20 cellular contexts compared by ENCODE assay signal in genomic region chr2:239108459-239108858, GRCh38.
"Had no signal": no experiment of that assay in that cellular context is flagged by ENCODE, and none has a peak within 500 bp of the region (broad histone marks: within the 10 kb centered on the region; RNA-seq: fewer than 3 reads in every experiment).

No MANE protein-coding gene starts in this region.

- H3K27ac ChIP-seq: body of pancreas, ovary, right lobe of liver had no signal

- H3K4me1 Mint-ChIP-seq: memory B cell; naive thymus-derived CD4-positive, alpha-beta T cell; stimulated activated effector memory CD8-positive, alpha-beta T cell treated with anti-CD3 and anti-CD28 coated beads, Interleukin-12 subunit alpha, Interleukin-12 subunit beta, amount 100 ng/mL, for 72 hours had no signal

- ATAC-seq: activated CD4-positive, CD25-positive, alpha-beta regulatory T cell treated with anti-CD3 and anti-CD28 coated beads, Interleukin-2, amount 50 U/mL, for 24 hours; activated T-cell treated with anti-CD3 and anti-CD28 coated beads, Interleukin-2, amount 50 U/mL, for 72 hours; body of pancreas; naive thymus-derived CD4-positive, alpha-beta T cell; stimulated activated effector memory CD8-positive, alpha-beta T cell treated with anti-CD3 and anti-CD28 coated beads, Interleukin-12 subunit alpha, Interleukin-12 subunit beta, amount 100 ng/mL, for 72 hours had no signal

- H3K9me3 ChIP-seq: body of pancreas, gastrocnemius medialis, mucosa of descending colon, ovary, psoas muscle, right lobe of liver had no signal

- H3K4me3 Mint-ChIP-seq: activated naive CD8-positive, alpha-beta T cell treated with anti-CD3 and anti-CD28 coated beads, Interleukin-2, amount 10 ng/mL, durations not matched to agents 7 days and 5 days; activated T-cell treated with anti-CD3 and anti-CD28 coated beads, Interleukin-2, amount 50 U/mL, for 72 hours; immature natural killer cell; memory B cell; naive thymus-derived CD4-positive, alpha-beta T cell; stimulated activated effector memory CD8-positive, alpha-beta T cell treated with anti-CD3 and anti-CD28 coated beads, Interleukin-12 subunit alpha, Interleukin-12 subunit beta, amount 100 ng/mL, for 72 hours had no signal

- H3K27me3 ChIP-seq: body of pancreas, gastrocnemius medialis, ovary, right lobe of liver had no signal

- H3K27ac Mint-ChIP-seq: activated naive CD8-positive, alpha-beta T cell treated with anti-CD3 and anti-CD28 coated beads, Interleukin-2, amount 10 ng/mL, durations not matched to agents 7 days and 5 days; activated T-cell treated with anti-CD3 and anti-CD28 coated beads, Interleukin-2, amount 50 U/mL, for 72 hours; immature natural killer cell; memory B cell; naive thymus-derived CD4-positive, alpha-beta T cell; stimulated activated effector memory CD8-positive, alpha-beta T cell treated with anti-CD3 and anti-CD28 coated beads, Interleukin-12 subunit alpha, Interleukin-12 subunit beta, amount 100 ng/mL, for 72 hours had no signal

- H3K4me2 ChIP-seq: smooth muscle cell had no signal

- H3K4me1 ChIP-seq: gastrocnemius medialis had no signal

- DNase-seq: activated CD4-positive, alpha-beta T cell treated with anti-CD3 and anti-CD28 coated beads, Interleukin-2, amount 50 U/mL, for 1 hour; activated CD8-positive, alpha-beta memory T cell treated with anti-CD3 and anti-CD28 coated beads, Interleukin-2, amount 50 U/mL, for 4 hours; activated naive CD8-positive, alpha-beta T cell treated with anti-CD3 and anti-CD28 coated beads, Interleukin-2, amount 10 ng/mL, durations not matched to agents 7 days and 5 days; activated T-cell treated with anti-CD3 and anti-CD28 coated beads, Interleukin-2, amount 50 U/mL, for 72 hours; erythroblast; head of caudate nucleus; immature natural killer cell; naive thymus-derived CD4-positive, alpha-beta T cell; ovary; stimulated activated CD4-positive, alpha-beta T cell treated with anti-CD3 and anti-CD28 coated beads, Interleukin-4, amount 100 ng/mL, for 1 hour; T1000 had no signal

- H3K4me3 ChIP-seq: body of pancreas, gastrocnemius medialis, mucosa of descending colon, ovary, psoas muscle, right lobe of liver, smooth muscle cell had no signal

- H3K27me3 Mint-ChIP-seq: activated naive CD8-positive, alpha-beta T cell treated with anti-CD3 and anti-CD28 coated beads, Interleukin-2, amount 10 ng/mL, durations not matched to agents 7 days and 5 days; memory B cell; naive thymus-derived CD4-positive, alpha-beta T cell had no signal

- H3K9me3 Mint-ChIP-seq: activated naive CD8-positive, alpha-beta T cell treated with anti-CD3 and anti-CD28 coated beads, Interleukin-2, amount 10 ng/mL, durations not matched to agents 7 days and 5 days; activated T-cell treated with anti-CD3 and anti-CD28 coated beads, Interleukin-2, amount 50 U/mL, for 72 hours; immature natural killer cell; memory B cell; naive thymus-derived CD4-positive, alpha-beta T cell; stimulated activated effector memory CD8-positive, alpha-beta T cell treated with anti-CD3 and anti-CD28 coated beads, Interleukin-12 subunit alpha, Interleukin-12 subunit beta, amount 100 ng/mL, for 72 hours had no signal

- H3K36me3 ChIP-seq: ovary had no signal
